In the genomic region with DNA sequence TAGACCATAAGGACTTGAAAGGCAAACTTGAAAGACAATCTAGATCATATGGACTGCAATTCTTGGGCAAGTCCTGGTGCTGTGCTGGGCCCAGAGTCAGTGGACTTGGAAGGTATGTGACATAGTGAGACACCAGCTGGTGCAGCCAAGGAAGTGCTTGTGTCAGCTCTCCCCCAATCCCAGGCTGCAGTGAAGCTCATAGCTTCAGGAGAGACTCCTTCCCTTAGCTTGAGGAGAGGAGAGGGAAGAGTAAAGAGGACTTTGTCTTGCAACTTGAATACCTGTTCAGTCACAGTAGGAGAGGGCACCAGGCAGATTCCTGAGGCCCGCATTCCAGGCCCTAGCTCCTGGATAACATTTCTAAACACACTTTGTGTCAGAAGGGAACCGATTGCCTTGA, we compare ENCODE assay signal across 1 cellular context.
TF ChIP-seq lines count a peak whose summit lies in the region.

No MANE protein-coding gene starts in this region.

TF ChIP-seq in GM23338, 12 proteins besides CTCF, POLR2A, EP300 and RAD21:
- peak; percentile 40; the same call in 1 of the 2 replicates for TF ChIP-seq ZNF462 (CRISPR knock-in tag; IDR thresholded peaks at IDR 0.05)
- no peak for TF ChIP-seq EZH2 (IDR thresholded peaks at IDR 0.05; ENCODE audit: low read depth, unreplicated experiment)
- TF ChIP-seq ZNF114 (CRISPR knock-in tag; IDR thresholded peaks at IDR 0.05): no peak
